Comparison of ENCODE assay signal across 1 cellular context in the genomic region with DNA sequence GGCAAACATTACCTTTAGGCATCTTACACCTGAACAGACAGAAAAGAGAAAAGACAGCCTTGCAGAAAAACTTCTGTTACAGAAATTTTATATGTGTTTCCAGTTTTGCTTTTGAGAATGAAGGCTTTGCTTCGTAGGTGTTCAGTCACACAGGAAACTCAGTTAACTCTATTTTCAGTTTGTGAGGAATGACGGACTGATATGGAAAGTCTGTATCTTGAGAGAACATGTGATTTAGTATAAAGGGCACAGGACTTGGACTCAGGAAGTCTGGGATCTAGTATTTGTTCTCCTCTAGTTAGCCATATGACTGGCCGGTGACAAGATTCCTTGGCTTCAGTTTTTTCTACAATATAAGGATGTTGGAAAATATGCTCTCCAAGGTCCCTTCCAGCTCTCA.
TF ChIP-seq lines count a peak whose summit lies in the region.

No MANE protein-coding gene starts in this region.

TF ChIP-seq in H1, 55 proteins besides CTCF, POLR2A, EP300 and RAD21:
- TF ChIP-seq ATF3 (IDR thresholded peaks at IDR 0.05; ENCODE audit: insufficient read depth, low read depth, low read length) (no peak), SP4 (IDR thresholded peaks at IDR 0.05; ENCODE audit: low read length) (no peak), TAF7 (optimal IDR thresholded peaks at IDR 0.05; ENCODE audit: borderline replicate concordance, low read depth, low read length) (no peak)
